16 cellular contexts compared by ENCODE assay signal in genomic region chr17:72332367-72332766, GRCh38.
DNase-seq lines count a peak whose midpoint lies in the region; ATAC-seq, FAIRE-seq and TF ChIP-seq lines count a peak whose summit lies in the region.
"Had no signal": no experiment of that assay in that cellular context is flagged by ENCODE, and none has a peak within 500 bp of the region (broad histone marks: within the 10 kb centered on the region; RNA-seq: fewer than 3 reads in every experiment).

No MANE protein-coding gene starts in this region.

- peaks cover 8% of the 10 kb centered on the region for H3K9me3 Mint-ChIP-seq in Caco-2 (ENCODE audit: unreplicated experiment)
- H3K9me3 Mint-ChIP-seq: activated naive CD4-positive, alpha-beta T cell treated with anti-CD3 and anti-CD28 coated beads for 36 hours had no signal

- H3K27ac Mint-ChIP-seq in Caco-2 (ENCODE audit: unreplicated experiment) = no peak overlapping the region
- H3K27ac Mint-ChIP-seq: activated CD8-positive, alpha-beta T cell treated with anti-CD3 and anti-CD28 coated beads, Interleukin-2, amount 10 ng/mL, durations not matched to agents 7 days and 5 days; activated naive CD4-positive, alpha-beta T cell treated with anti-CD3 and anti-CD28 coated beads for 36 hours; progenitor cell of endocrine pancreas; stimulated activated effector memory CD8-positive, alpha-beta T cell treated with anti-CD3 and anti-CD28 coated beads, Interleukin-12 subunit alpha, Interleukin-12 subunit beta, amount 100 ng/mL, for 72 hours had no signal

- TF ChIP-seq CTCF in GM12864 (IDR thresholded peaks at IDR 0.05; ENCODE audit: low read depth, low read length, missing control alignments) (no peak), Caco-2 (IDR thresholded peaks at IDR 0.05; ENCODE audit: insufficient read depth in 1 of 2, low read depth in 1 of 2, low read length in 1 of 2, severe bottlenecking in 1 of 2, unreplicated experiment in 1 of 2) (no peak)

- ATAC-seq in GM19455 (IDR thresholded peaks at IDR 0.05; ENCODE audit: unreplicated experiment) (peak; percentile 76), HG02870 (IDR thresholded peaks at IDR 0.05; ENCODE audit: unreplicated experiment) (peak; percentile 79), GM21528 (IDR thresholded peaks at IDR 0.05; ENCODE audit: low FRiP score, unreplicated experiment) (no peak)
- ATAC-seq: activated CD8-positive, alpha-beta T cell treated with anti-CD3 and anti-CD28 coated beads, Interleukin-2, amount 10 ng/mL, durations not matched to agents 7 days and 5 days; mucosa of descending colon; stimulated activated effector memory CD8-positive, alpha-beta T cell treated with anti-CD3 and anti-CD28 coated beads, Interleukin-12 subunit alpha, Interleukin-12 subunit beta, amount 100 ng/mL, for 72 hours had no signal

- no peak overlapping the region for H3K4me3 Mint-ChIP-seq in Caco-2 (ENCODE audit: unreplicated experiment)
- H3K4me3 Mint-ChIP-seq: activated CD8-positive, alpha-beta T cell treated with anti-CD3 and anti-CD28 coated beads, Interleukin-2, amount 10 ng/mL, durations not matched to agents 7 days and 5 days; activated naive CD4-positive, alpha-beta T cell treated with anti-CD3 and anti-CD28 coated beads for 36 hours; stimulated activated effector memory CD8-positive, alpha-beta T cell treated with anti-CD3 and anti-CD28 coated beads, Interleukin-12 subunit alpha, Interleukin-12 subunit beta, amount 100 ng/mL, for 72 hours had no signal

- CTCF ChIA-PET in Caco-2 (lab: Charles Lee) = no interaction called here

- peak; percentile 29 for DNase-seq in GM12864 (ENCODE audit: low read depth)
- DNase-seq in M059J (ENCODE audit: low read depth) = peak; percentile 16
- no peak for DNase-seq in Caco-2
- no peak for DNase-seq in small intestine
- no peak for DNase-seq in NCI-H69 (lab: John Stamatoyannopoulos, UW)
- DNase-seq: activated CD8-positive, alpha-beta T cell treated with anti-CD3 and anti-CD28 coated beads, Interleukin-2, amount 10 ng/mL, durations not matched to agents 7 days and 5 days; activated naive CD4-positive, alpha-beta T cell treated with anti-CD3 and anti-CD28 coated beads for 36 hours; mucosa of descending colon; NCI-H226; RPMI8226 had no signal

- H3K4me1 Mint-ChIP-seq in Caco-2 (ENCODE audit: low read depth, unreplicated experiment) = peaks cover 8% of the 10 kb centered on the region
- H3K4me1 Mint-ChIP-seq: stimulated activated effector memory CD8-positive, alpha-beta T cell treated with anti-CD3 and anti-CD28 coated beads, Interleukin-12 subunit alpha, Interleukin-12 subunit beta, amount 100 ng/mL, for 72 hours had no signal

- H3K27me3 Mint-ChIP-seq in Caco-2 (ENCODE audit: insufficient read depth, unreplicated experiment) = no peaks in the 10 kb centered on the region

- H3K4me1 ChIP-seq in Caco-2 (no peaks in the 10 kb centered on the region), small intestine (ENCODE audit: control insufficient read depth in 2 of 2, insufficient read depth in 1 of 2, low read depth in 1 of 2, low read length in 1 of 2) (no peaks in the 10 kb centered on the region)
- H3K4me1 ChIP-seq: vagina had no signal

- no peak overlapping the region for H3K27ac ChIP-seq in small intestine (ENCODE audit: low read depth in 1 of 2, low read length in 1 of 2)
- H3K27ac ChIP-seq: vagina had no signal

- H3K36me3 ChIP-seq in Caco-2 (ENCODE audit: control insufficient read depth, insufficient read depth, low read length) (no peaks in the 10 kb centered on the region), small intestine (ENCODE audit: control insufficient read depth in 2 of 2, insufficient read depth in 2 of 2, low read length in 2 of 2) (no peaks in the 10 kb centered on the region)
- H3K36me3 ChIP-seq: vagina had no signal

- intact Hi-C loops in Caco-2 (cut with micrococcal nuclease; ENCODE audit: unreplicated experiment) = no loop called here

- POLR2A ChIA-PET in Caco-2 (lab: Charles Lee) = interaction anchor here (0.6 kb wide), 1 partner anchor 195 kb away, joined by 3 read pairs; no protein-coding TSS in a partner anchor

- BruUV-seq in Caco-2 (replicated peaks; lab: Mats Ljungman, UMichigan) = no TSS peak

- no peaks in the 10 kb centered on the region for H3K36me3 Mint-ChIP-seq in Caco-2 (ENCODE audit: insufficient read depth, unreplicated experiment)
- H3K36me3 Mint-ChIP-seq: stimulated activated effector memory CD8-positive, alpha-beta T cell treated with anti-CD3 and anti-CD28 coated beads, Interleukin-12 subunit alpha, Interleukin-12 subunit beta, amount 100 ng/mL, for 72 hours had no signal

- H3K4me3 ChIP-seq in GM12864 (ENCODE audit: low read depth, low read length) = no peak overlapping the region
- H3K4me3 ChIP-seq in Caco-2 (ENCODE audit: low read depth, low read length) = no peak overlapping the region
- no peak overlapping the region for H3K4me3 ChIP-seq in small intestine (ENCODE audit: low read depth in 1 of 2, low read length in 2 of 2)
- H3K4me3 ChIP-seq: mucosa of descending colon, vagina had no signal

- FAIRE-seq in small intestine (lab: Jason Lieb, UNC) = no peak

- H3K27me3 ChIP-seq in Caco-2 (replicated peaks; ENCODE audit: control insufficient read depth, insufficient read depth, low read length) = no peaks in the 10 kb centered on the region
- H3K27me3 ChIP-seq in small intestine (ENCODE audit: control insufficient read depth in 2 of 2, insufficient read depth in 2 of 2, low read length in 2 of 2) = no peaks in the 10 kb centered on the region
- H3K27me3 ChIP-seq: vagina had no signal

- H3K9me3 ChIP-seq in Caco-2 = no peaks in the 10 kb centered on the region; the same call in 1 of the 2 replicates
- H3K9me3 ChIP-seq in small intestine (ENCODE audit: control insufficient read depth, low read depth) = no peaks in the 10 kb centered on the region
- H3K9me3 ChIP-seq: mucosa of descending colon, vagina had no signal

- 69 to 84% (median 69%) methylated on average over 3 of the region's 3 CpGs for WGBS in small intestine, 3 donors

Comparison
In these comparisons a context has a peak if more than half of its experiments do, and no peak if none do; other contexts are left out.
1. DNase-seq: peak in GM12864 (single experiment) and M059J (single experiment); none in Caco-2 (0 of 2), small intestine (single experiment) and NCI-H69 (single experiment).